In the genomic region with DNA sequence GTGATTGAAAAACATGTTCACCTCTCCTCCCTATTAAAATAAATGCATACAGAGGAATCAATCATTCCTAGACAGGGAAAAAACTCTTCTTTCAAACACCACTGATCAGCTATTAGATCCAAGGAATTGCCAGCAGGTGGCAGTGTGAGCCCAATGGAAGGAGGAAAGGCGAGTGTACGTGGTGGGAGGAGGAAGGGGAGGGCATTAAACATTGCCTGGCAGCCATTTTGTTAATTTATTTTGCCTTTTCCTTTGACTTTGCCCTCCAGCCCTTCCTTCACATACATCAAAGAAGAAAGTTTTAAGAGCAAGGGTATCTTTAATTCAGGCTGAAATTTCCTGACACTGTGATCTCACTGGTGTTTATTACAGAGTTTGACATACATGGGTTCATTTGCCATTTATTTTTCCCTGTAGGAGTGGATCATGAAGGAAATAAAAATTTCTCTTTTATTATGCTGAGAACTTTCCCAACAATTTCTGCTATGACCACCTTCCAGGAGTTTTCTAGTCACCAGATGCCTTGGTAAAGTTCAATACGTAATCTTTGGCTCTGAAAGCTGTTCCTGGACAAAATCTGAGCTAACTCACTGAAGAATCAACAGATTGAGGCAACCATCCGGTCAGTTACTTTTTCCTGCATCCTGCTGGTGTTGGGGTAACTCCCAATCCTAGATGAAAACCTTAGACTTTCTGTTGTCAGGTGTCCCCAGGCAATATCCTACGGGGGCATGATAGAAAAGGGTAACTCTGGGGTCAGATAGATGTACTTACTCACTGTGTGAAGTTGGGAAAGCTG, we compare ENCODE assay signal across 1 cellular context.
TF ChIP-seq lines count a peak whose summit lies in the region.

No MANE protein-coding gene starts in this region.

TF ChIP-seq in HepG2, 621 proteins besides CTCF, POLR2A, EP300 and RAD21 (continued from another document and continues in another):
- TF ChIP-seq, protein P1, sequence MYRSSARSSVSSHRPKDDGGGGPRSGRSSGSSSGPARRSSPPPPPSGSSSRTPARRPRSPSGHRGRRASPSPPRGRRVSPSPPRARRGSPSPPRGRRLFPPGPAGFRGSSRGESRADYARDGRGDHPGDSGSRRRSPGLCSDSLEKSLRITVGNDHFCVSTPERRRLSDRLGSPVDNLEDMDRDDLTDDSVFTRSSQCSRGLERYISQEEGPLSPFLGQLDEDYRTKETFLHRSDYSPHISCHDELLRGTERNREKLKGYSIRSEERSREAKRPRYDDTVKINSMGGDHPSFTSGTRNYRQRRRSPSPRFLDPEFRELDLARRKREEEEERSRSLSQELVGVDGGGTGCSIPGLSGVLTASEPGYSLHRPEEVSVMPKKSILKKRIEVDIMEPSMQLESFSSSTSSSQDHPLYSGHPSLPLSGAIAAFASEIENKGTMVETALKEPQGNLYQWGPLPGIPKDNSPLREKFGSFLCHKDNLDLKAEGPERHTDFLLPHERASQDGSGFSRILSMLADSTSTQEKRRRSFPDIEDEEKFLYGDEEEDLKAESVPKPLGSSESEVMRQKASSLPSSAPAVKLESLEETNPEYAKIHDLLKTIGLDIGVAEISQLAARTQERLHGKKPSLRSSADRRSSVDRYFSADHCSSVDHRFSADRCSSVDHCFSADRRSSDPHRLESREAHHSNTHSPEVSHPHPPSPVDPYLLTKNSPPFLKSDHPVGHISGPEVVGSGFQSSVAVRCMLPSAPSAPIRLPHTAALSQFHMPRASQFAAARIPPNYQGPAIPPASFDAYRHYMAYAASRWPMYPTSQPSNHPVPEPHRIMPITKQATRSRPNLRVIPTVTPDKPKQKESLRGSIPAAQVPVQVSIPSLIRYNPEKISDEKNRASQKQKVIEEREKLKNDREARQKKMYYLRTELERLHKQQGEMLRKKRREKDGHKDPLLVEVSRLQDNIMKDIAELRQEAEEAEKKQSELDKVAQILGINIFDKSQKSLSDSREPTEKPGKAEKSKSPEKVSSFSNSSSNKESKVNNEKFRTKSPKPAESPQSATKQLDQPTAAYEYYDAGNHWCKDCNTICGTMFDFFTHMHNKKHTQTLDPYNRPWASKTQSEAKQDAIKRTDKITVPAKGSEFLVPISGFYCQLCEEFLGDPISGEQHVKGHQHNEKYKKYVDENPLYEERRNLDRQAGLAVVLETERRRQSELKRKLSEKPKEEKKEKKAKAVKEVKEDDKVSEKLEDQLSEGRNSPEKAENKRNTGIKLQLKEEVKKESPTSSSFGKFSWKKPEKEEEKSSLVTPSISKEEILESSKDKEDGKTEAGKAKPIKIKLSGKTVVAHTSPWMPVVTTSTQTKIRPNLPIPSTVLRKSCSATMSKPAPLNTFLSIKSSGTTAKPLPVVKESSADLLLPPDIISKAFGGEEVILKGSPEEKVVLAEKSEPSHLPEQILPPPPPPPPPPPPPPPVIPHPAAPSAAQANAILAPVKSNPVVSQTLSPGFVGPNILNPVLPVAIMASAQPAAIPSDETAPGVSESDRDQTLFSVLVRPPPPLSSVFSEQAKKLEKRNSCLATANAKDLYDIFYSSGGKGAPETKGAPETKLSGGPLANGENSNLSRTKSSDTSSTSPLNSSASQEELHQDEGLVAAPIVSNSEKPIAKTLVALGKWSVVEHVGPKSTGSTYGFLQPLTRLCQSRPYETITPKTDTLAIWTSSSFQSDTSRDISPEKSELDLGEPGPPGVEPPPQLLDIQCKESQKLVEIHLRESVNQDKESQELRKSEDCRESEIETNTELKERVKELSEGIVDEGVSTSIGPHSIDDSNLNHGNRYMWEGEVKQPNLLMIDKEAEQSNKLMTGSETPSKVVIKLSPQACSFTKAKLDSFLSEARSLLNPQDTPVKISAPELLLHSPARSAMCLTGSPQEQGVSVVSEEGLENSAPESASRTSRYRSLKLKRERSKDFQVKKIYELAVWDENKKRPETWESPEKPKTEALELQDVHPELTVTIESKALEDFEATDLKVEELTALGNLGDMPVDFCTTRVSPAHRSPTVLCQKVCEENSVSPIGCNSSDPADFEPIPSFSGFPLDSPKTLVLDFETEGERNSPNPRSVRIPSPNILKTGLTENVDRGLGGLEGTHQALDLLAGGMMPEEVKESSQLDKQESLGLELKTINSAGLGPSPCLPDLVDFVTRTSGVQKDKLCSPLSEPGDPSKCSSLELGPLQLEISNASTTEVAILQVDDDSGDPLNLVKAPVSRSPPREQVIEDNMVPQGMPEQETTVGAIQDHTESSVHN (CRISPR knock-in tag; IDR thresholded peaks at IDR 0.05) = no peak
- TF ChIP-seq, protein P2, sequence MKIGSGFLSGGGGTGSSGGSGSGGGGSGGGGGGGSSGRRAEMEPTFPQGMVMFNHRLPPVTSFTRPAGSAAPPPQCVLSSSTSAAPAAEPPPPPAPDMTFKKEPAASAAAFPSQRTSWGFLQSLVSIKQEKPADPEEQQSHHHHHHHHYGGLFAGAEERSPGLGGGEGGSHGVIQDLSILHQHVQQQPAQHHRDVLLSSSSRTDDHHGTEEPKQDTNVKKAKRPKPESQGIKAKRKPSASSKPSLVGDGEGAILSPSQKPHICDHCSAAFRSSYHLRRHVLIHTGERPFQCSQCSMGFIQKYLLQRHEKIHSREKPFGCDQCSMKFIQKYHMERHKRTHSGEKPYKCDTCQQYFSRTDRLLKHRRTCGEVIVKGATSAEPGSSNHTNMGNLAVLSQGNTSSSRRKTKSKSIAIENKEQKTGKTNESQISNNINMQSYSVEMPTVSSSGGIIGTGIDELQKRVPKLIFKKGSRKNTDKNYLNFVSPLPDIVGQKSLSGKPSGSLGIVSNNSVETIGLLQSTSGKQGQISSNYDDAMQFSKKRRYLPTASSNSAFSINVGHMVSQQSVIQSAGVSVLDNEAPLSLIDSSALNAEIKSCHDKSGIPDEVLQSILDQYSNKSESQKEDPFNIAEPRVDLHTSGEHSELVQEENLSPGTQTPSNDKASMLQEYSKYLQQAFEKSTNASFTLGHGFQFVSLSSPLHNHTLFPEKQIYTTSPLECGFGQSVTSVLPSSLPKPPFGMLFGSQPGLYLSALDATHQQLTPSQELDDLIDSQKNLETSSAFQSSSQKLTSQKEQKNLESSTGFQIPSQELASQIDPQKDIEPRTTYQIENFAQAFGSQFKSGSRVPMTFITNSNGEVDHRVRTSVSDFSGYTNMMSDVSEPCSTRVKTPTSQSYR (CRISPR knock-in tag; IDR thresholded peaks at IDR 0.05; ENCODE audit: borderline replicate concordance) = 0 out of 2 replicates have a peak, but pooled peaks have one; percentile 29
- TF ChIP-seq, protein P3, sequence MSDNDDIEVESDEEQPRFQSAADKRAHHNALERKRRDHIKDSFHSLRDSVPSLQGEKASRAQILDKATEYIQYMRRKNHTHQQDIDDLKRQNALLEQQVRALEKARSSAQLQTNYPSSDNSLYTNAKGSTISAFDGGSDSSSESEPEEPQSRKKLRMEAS (IDR thresholded peaks at IDR 0.05) = no peak
- TF ChIP-seq TAF1 (CRISPR knock-in tag; IDR thresholded peaks at IDR 0.05) (no peak), KMT2B (CRISPR knock-in tag; IDR thresholded peaks at IDR 0.05) (peak; percentile 27; the same call in 1 of the 2 replicates), HMG20B (CRISPR knock-in tag; conservative IDR thresholded peaks at IDR 0.05) (0 out of 2 replicates have a peak, but pooled peaks have one; percentile 24), KLF6 (CRISPR knock-in tag; IDR thresholded peaks at IDR 0.05) (no peak), ZNF850 (CRISPR knock-in tag; conservative IDR thresholded peaks at IDR 0.05) (no peak), YEATS4 (CRISPR knock-in tag; IDR thresholded peaks at IDR 0.05; ENCODE audit: borderline replicate concordance) (peak; percentile 39; the same call in 1 of the 2 replicates), MAZ (IDR thresholded peaks at IDR 0.05; ENCODE audit: borderline replicate concordance, low read depth, low read length) (peak; percentile 78), MAZ (CRISPR knock-in tag; IDR thresholded peaks at IDR 0.05; ENCODE audit: low read depth) (no peak), SMC3 (IDR thresholded peaks at IDR 0.05; ENCODE audit: low read length) (peak; percentile 89)
- TF ChIP-seq, protein P4, sequence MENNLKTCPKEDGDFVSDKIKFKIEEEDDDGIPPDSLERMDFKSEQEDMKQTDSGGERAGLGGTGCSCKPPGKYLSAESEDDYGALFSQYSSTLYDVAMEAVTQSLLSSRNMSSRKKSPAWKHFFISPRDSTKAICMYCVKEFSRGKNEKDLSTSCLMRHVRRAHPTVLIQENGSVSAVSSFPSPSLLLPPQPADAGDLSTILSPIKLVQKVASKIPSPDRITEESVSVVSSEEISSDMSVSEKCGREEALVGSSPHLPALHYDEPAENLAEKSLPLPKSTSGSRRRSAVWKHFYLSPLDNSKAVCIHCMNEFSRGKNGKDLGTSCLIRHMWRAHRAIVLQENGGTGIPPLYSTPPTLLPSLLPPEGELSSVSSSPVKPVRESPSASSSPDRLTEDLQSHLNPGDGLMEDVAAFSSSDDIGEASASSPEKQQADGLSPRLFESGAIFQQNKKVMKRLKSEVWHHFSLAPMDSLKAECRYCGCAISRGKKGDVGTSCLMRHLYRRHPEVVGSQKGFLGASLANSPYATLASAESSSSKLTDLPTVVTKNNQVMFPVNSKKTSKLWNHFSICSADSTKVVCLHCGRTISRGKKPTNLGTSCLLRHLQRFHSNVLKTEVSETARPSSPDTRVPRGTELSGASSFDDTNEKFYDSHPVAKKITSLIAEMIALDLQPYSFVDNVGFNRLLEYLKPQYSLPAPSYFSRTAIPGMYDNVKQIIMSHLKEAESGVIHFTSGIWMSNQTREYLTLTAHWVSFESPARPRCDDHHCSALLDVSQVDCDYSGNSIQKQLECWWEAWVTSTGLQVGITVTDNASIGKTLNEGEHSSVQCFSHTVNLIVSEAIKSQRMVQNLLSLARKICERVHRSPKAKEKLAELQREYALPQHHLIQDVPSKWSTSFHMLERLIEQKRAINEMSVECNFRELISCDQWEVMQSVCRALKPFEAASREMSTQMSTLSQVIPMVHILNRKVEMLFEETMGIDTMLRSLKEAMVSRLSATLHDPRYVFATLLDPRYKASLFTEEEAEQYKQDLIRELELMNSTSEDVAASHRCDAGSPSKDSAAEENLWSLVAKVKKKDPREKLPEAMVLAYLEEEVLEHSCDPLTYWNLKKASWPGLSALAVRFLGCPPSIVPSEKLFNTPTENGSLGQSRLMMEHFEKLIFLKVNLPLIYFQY (CRISPR knock-in tag; IDR thresholded peaks at IDR 0.05; ENCODE audit: borderline replicate concordance) = 0 out of 2 replicates have a peak, but pooled peaks have one; percentile 20
- TF ChIP-seq, protein P5, sequence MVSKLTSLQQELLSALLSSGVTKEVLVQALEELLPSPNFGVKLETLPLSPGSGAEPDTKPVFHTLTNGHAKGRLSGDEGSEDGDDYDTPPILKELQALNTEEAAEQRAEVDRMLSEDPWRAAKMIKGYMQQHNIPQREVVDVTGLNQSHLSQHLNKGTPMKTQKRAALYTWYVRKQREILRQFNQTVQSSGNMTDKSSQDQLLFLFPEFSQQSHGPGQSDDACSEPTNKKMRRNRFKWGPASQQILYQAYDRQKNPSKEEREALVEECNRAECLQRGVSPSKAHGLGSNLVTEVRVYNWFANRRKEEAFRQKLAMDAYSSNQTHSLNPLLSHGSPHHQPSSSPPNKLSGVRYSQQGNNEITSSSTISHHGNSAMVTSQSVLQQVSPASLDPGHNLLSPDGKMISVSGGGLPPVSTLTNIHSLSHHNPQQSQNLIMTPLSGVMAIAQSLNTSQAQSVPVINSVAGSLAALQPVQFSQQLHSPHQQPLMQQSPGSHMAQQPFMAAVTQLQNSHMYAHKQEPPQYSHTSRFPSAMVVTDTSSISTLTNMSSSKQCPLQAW (CRISPR knock-in tag; IDR thresholded peaks at IDR 0.05) = no peak
- TF ChIP-seq, protein P6, sequence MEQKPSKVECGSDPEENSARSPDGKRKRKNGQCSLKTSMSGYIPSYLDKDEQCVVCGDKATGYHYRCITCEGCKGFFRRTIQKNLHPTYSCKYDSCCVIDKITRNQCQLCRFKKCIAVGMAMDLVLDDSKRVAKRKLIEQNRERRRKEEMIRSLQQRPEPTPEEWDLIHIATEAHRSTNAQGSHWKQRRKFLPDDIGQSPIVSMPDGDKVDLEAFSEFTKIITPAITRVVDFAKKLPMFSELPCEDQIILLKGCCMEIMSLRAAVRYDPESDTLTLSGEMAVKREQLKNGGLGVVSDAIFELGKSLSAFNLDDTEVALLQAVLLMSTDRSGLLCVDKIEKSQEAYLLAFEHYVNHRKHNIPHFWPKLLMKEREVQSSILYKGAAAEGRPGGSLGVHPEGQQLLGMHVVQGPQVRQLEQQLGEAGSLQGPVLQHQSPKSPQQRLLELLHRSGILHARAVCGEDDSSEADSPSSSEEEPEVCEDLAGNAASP (CRISPR knock-in tag; IDR thresholded peaks at IDR 0.05; ENCODE audit: borderline replicate concordance) = 0 out of 2 replicates have a peak, but pooled peaks have one; percentile 9
- TF ChIP-seq, protein P7, sequence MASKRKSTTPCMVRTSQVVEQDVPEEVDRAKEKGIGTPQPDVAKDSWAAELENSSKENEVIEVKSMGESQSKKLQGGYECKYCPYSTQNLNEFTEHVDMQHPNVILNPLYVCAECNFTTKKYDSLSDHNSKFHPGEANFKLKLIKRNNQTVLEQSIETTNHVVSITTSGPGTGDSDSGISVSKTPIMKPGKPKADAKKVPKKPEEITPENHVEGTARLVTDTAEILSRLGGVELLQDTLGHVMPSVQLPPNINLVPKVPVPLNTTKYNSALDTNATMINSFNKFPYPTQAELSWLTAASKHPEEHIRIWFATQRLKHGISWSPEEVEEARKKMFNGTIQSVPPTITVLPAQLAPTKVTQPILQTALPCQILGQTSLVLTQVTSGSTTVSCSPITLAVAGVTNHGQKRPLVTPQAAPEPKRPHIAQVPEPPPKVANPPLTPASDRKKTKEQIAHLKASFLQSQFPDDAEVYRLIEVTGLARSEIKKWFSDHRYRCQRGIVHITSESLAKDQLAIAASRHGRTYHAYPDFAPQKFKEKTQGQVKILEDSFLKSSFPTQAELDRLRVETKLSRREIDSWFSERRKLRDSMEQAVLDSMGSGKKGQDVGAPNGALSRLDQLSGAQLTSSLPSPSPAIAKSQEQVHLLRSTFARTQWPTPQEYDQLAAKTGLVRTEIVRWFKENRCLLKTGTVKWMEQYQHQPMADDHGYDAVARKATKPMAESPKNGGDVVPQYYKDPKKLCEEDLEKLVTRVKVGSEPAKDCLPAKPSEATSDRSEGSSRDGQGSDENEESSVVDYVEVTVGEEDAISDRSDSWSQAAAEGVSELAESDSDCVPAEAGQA (IDR thresholded peaks at IDR 0.05; ENCODE audit: low read depth) = 0 out of 2 replicates have a peak, but pooled peaks have one; percentile 38
- TF ChIP-seq, protein P7 (CRISPR knock-in tag; IDR thresholded peaks at IDR 0.05; ENCODE audit: borderline replicate concordance) = no peak
